8 cellular contexts compared by ENCODE assay signal in genomic region chr2:85355521-85355920, GRCh38. TPM values are rescaled to one million over a fixed set of nuclear protein-coding genes. Genes with fewer than 3 reads are reported as not detected.
DNase-seq lines count a peak whose midpoint lies in the region; ATAC-seq and TF ChIP-seq lines count a peak whose summit lies in the region.

No MANE protein-coding gene starts in this region.

- H3K27me3 ChIP-seq in DND-41 (ENCODE audit: insufficient read depth, low read length, poor library complexity) (no peaks in the 10 kb centered on the region), Peyer's patch (no peaks in the 10 kb centered on the region)

- H3K4me3 ChIP-seq in DND-41 (ENCODE audit: low read depth in 1 of 2, low read length in 2 of 2): peak overlapping the region; percentile 64 to 84; a peak in 3 of 4 replicates
- H3K4me3 ChIP-seq in Peyer's patch: peak overlapping the region in 3 of 4 donors; percentile 63 to 89 (median 66)
- H3K4me3 ChIP-seq in epithelial cell of proximal tubule (ENCODE audit: low read depth, low read length): peak overlapping the region; percentile 99

- H3K4me2 ChIP-seq in DND-41 (ENCODE audit: insufficient read depth, low read length): peak overlapping the region; percentile 83

- peak overlapping the region; percentile 100 for H3K4me3 Mint-ChIP-seq in progenitor cell of endocrine pancreas (ENCODE audit: low read depth)

- H3K4me1 ChIP-seq in DND-41 (ENCODE audit: insufficient read depth, low read length) (peaks cover 53% of the 10 kb centered on the region), Peyer's patch (peaks cover 0 to 19% (median 4%) of the 10 kb centered on the region in 4 donors)

- TF ChIP-seq CTCF in DND-41 (IDR thresholded peaks at IDR 0.05; ENCODE audit: borderline replicate concordance, extremely low read depth, low read length, poor library complexity, severe bottlenecking) (no peak), Peyer's patch (IDR thresholded peaks at IDR 0.05) (no peak), epithelial cell of proximal tubule (conservative IDR thresholded peaks at IDR 0.05; ENCODE audit: low read depth, low read length) (no peak), progenitor cell of endocrine pancreas (IDR thresholded peaks at IDR 0.05; ENCODE audit: unreplicated experiment) (no peak)

- peak overlapping the region; percentile 79 for H3K27ac Mint-ChIP-seq in progenitor cell of endocrine pancreas

- H3K9me3 ChIP-seq in DND-41 (ENCODE audit: insufficient read depth, low read length, severe bottlenecking) (no peaks in the 10 kb centered on the region), Peyer's patch (no peaks in the 10 kb centered on the region)

- H3K36me3 ChIP-seq in DND-41 (ENCODE audit: insufficient read depth, low read length) (peaks cover 52% of the 10 kb centered on the region), Peyer's patch (peaks cover 0 to 15% (median 0%) of the 10 kb centered on the region in 3 donors)

- peaks cover 10% of the 10 kb centered on the region for H3K36me3 Mint-ChIP-seq in progenitor cell of endocrine pancreas (ENCODE audit: insufficient read depth)

- no peaks in the 10 kb centered on the region for H3K27me3 Mint-ChIP-seq in progenitor cell of endocrine pancreas

- 0 out of 2 replicates have a peak, but pooled peaks cover 1% of the 10 kb centered on the region for H4K20me1 ChIP-seq in DND-41 (ENCODE audit: insufficient read depth, low read length)

- H3K9me3 Mint-ChIP-seq in progenitor cell of endocrine pancreas (ENCODE audit: low read depth): no peaks in the 10 kb centered on the region

- H3K27ac ChIP-seq in DND-41 (ENCODE audit: low read length) (peak overlapping the region; percentile 88), Peyer's patch (no peak overlapping the region)

- TF ChIP-seq POLR2A in Peyer's patch (IDR thresholded peaks at IDR 0.05): no peak

- ATAC-seq in DND-41 (ENCODE audit: insufficient read depth, low read depth) (no peak), HG02852 (IDR thresholded peaks at IDR 0.05; ENCODE audit: unreplicated experiment) (no peak)

- DNase-seq in DND-41: no peak
- peak in 1 of 3 donors; percentile 43 for DNase-seq in Peyer's patch
- DNase-seq in epithelial cell of proximal tubule (ENCODE audit: low read depth): no peak
- DNase-seq in progenitor cell of endocrine pancreas (ENCODE audit: low spot score, unreplicated experiment): no peak
- no peak for DNase-seq in NCI-H2171 treated with DMSO at 0.1 percent for 48 hours (lab: John Stamatoyannopoulos, UW)
- no peak for DNase-seq in stimulated activated CD4-positive, alpha-beta T cell treated with anti-CD3 and anti-CD28 coated beads, Interleukin-1b, Interleukin-23, amount 100 ng/mL, for 48 hours
- DNase-seq in NCI-H446 treated with DMSO at 0.1 percent for 48 hours (lab: John Stamatoyannopoulos, UW): no peak

- no peak overlapping the region for H2AFZ ChIP-seq in DND-41 (ENCODE audit: low read depth, low read length)

- H3K4me1 Mint-ChIP-seq in progenitor cell of endocrine pancreas (ENCODE audit: low read depth): peaks cover 15% of the 10 kb centered on the region

- peak overlapping the region; percentile 76 for H3K9ac ChIP-seq in DND-41 (ENCODE audit: low read depth, low read length)

- peaks cover 42% of the 10 kb centered on the region for H3K79me2 ChIP-seq in DND-41 (ENCODE audit: insufficient read depth, low read length)

RNA-seq across cellular contexts. Expression of gene ELMOD3, which starts 1.0 kb away (rescaled TPM):
- total RNA-seq in Peyer's patch: 10 to 100 TPM; 28.1 to 49.4 (median 45.8) TPM
- total RNA-seq in epithelial cell of proximal tubule: 9.5 and 11.9 TPM in 2 replicates
- 23.3 and 25.6 TPM in 2 replicates for total RNA-seq in progenitor cell of endocrine pancreas

RNA-seq across cellular contexts. Expression of gene RETSAT, which starts 1.2 kb away (rescaled TPM):
- total RNA-seq in Peyer's patch (100 to 1,000 TPM in 3 of 4 donors, 10 to 100 TPM in 1; 47.0 to 719 (median 473) TPM), epithelial cell of proximal tubule (26.3 and 29.1 TPM in 2 replicates), progenitor cell of endocrine pancreas (22.8 and 23.1 TPM in 2 replicates)

RNA-seq across cellular contexts. Expression of gene TGOLN2, which starts 27.7 kb away (rescaled TPM):
- total RNA-seq in Peyer's patch: 100 to 1,000 TPM; 220 to 296 (median 250) TPM
- total RNA-seq in epithelial cell of proximal tubule: 72.4 and 74.7 TPM in 2 replicates
- 64.2 and 65.5 TPM in 2 replicates for total RNA-seq in progenitor cell of endocrine pancreas

RNA-seq across cellular contexts. Expression of gene CAPG, which starts 54.6 kb away (rescaled TPM):
- 10 to 100 TPM; 22.4 to 61.9 (median 33.2) TPM for total RNA-seq in Peyer's patch
- total RNA-seq in epithelial cell of proximal tubule: 358 and 441 TPM in 2 replicates
- total RNA-seq in progenitor cell of endocrine pancreas: 56.1 and 56.5 TPM in 2 replicates
